In the genomic region with DNA sequence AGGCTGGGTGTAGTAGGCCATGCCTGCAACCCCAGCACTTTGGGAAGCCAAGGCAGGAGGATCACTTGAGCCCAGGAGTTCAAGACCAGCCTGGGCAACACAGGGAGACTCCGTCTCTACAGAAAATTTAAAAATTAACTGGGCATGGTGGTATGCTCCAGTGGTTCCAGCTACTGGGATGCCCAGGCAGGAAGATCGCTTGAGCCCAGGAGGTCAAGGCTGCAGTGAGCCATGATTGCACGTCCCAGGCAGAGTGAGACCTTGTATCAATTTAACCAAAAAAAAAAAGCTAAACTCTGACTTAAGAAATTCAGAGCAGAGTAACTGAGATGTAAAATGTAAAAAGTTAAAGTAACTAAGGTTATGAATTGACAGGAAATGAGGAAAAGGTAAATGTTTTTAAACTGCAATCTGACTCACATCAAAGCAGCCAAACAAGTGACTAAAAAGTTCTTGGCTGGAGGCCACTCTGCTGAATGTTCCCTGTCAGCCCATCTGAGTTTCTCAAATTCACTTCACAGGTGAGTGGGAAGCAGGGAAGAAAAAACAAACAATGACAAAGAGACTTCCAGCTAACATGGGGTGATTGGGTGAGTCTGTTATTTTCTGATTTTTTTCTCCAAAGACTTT, we compare ENCODE assay signal across 14 cellular contexts. TPM values are rescaled to one million over a fixed set of nuclear protein-coding genes. Genes with fewer than 3 reads are reported as not detected.
DNase-seq lines count a peak whose midpoint lies in the region; ATAC-seq and TF ChIP-seq lines count a peak whose summit lies in the region.
"Had no signal": no experiment of that assay in that cellular context is flagged by ENCODE, and none has a peak within 500 bp of the region (broad histone marks: within the 10 kb centered on the region; RNA-seq: fewer than 3 reads in every experiment).

No MANE protein-coding gene starts in this region.

- H3K4me1 Mint-ChIP-seq in endodermal cell (peaks cover 9% of the 10 kb centered on the region), nephron (peaks cover 8% of the 10 kb centered on the region)
- no peaks in the 10 kb centered on the region for H3K4me1 Mint-ChIP-seq in activated CD8-positive, alpha-beta T cell treated with anti-CD3 and anti-CD28 coated beads, Interleukin-2, amount 10 ng/mL, durations not matched to agents 7 days and 5 days (ENCODE audit: low read depth)

- H3K9me3 Mint-ChIP-seq in endodermal cell (peaks cover 17% of the 10 kb centered on the region), nephron (no peaks in the 10 kb centered on the region)
- H3K9me3 Mint-ChIP-seq in activated CD8-positive, alpha-beta T cell treated with anti-CD3 and anti-CD28 coated beads, Interleukin-2, amount 10 ng/mL, durations not matched to agents 7 days and 5 days (ENCODE audit: insufficient read depth) = peaks cover 3% of the 10 kb centered on the region

- H3K4me3 Mint-ChIP-seq in endodermal cell (no peak overlapping the region), nephron (no peak overlapping the region)
- H3K4me3 Mint-ChIP-seq in activated CD8-positive, alpha-beta T cell treated with anti-CD3 and anti-CD28 coated beads, Interleukin-2, amount 10 ng/mL, durations not matched to agents 7 days and 5 days = no peak overlapping the region
- H3K4me3 Mint-ChIP-seq: nephron progenitor cell; T-helper 1 cell treated with Interleukin-12 subunit alpha and Interleukin-12 subunit beta and Interleukin-4 antibody, amounts not matched to agents 30 μg/mL and 1 μg/mL, for 36 hours had no signal

- H3K36me3 Mint-ChIP-seq in endodermal cell (ENCODE audit: low read depth) (peaks cover 7% of the 10 kb centered on the region), nephron (ENCODE audit: low read depth) (no peaks in the 10 kb centered on the region)
- H3K36me3 Mint-ChIP-seq in activated CD8-positive, alpha-beta T cell treated with anti-CD3 and anti-CD28 coated beads, Interleukin-2, amount 10 ng/mL, durations not matched to agents 7 days and 5 days (ENCODE audit: low read depth) = no peaks in the 10 kb centered on the region

- no peak overlapping the region for H3K27ac ChIP-seq in endodermal cell (ENCODE audit: low read depth, low read length)
- H3K27ac ChIP-seq: suprapubic skin had no signal

- ATAC-seq in activated CD8-positive, alpha-beta T cell treated with anti-CD3 and anti-CD28 coated beads, Interleukin-2, amount 10 ng/mL, durations not matched to agents 7 days and 5 days = no peak
- ATAC-seq in GM21786 (IDR thresholded peaks at IDR 0.05; ENCODE audit: unreplicated experiment) = no peak

- DNase-seq in Daoy (ENCODE audit: low read depth) = peak; percentile 51
- DNase-seq in MG63 = peak; percentile 47
- no peak for DNase-seq in endodermal cell
- DNase-seq in activated CD8-positive, alpha-beta T cell treated with anti-CD3 and anti-CD28 coated beads, Interleukin-2, amount 10 ng/mL, durations not matched to agents 7 days and 5 days = no peak
- no peak for DNase-seq in middle frontal gyrus (ENCODE audit: extremely low spot score, low spot score)
- no peak for DNase-seq in stimulated activated CD4-positive, alpha-beta T cell treated with anti-CD3 and anti-CD28 coated beads, Interleukin-4, amount 100 ng/mL, for 4 hours
- DNase-seq: GDM1; NCI-H446 treated with DMSO at 0.1 percent for 48 hours; nephron progenitor cell; stimulated activated CD4-positive, alpha-beta T cell treated with anti-CD3 and anti-CD28 coated beads, Interleukin-2, amount 100 ng/mL, for 48 hours had no signal

- POLR2A ChIA-PET in activated CD8-positive, alpha-beta T cell treated with anti-CD3 and anti-CD28 coated beads, Interleukin-2, amount 10 ng/mL, durations not matched to agents 7 days and 5 days (lab: Charles Lee) = no interaction called here

- H3K27ac Mint-ChIP-seq in endodermal cell (peak overlapping the region; percentile 11), nephron (peak overlapping the region; percentile 64 to 94 (median 73))
- H3K27ac Mint-ChIP-seq in activated CD8-positive, alpha-beta T cell treated with anti-CD3 and anti-CD28 coated beads, Interleukin-2, amount 10 ng/mL, durations not matched to agents 7 days and 5 days = no peak overlapping the region
- H3K27ac Mint-ChIP-seq: nephron progenitor cell; T-helper 1 cell treated with Interleukin-12 subunit alpha and Interleukin-12 subunit beta and Interleukin-4 antibody, amounts not matched to agents 30 μg/mL and 1 μg/mL, for 36 hours had no signal

- H3K27me3 Mint-ChIP-seq in endodermal cell (ENCODE audit: insufficient read depth) (no peaks in the 10 kb centered on the region), nephron (ENCODE audit: low read depth) (no peaks in the 10 kb centered on the region)
- no peaks in the 10 kb centered on the region for H3K27me3 Mint-ChIP-seq in activated CD8-positive, alpha-beta T cell treated with anti-CD3 and anti-CD28 coated beads, Interleukin-2, amount 10 ng/mL, durations not matched to agents 7 days and 5 days (ENCODE audit: low read depth)

- TF ChIP-seq CTCF in endodermal cell (conservative IDR thresholded peaks at IDR 0.05) (no peak), nephron (IDR thresholded peaks at IDR 0.05; ENCODE audit: unreplicated experiment in 3 of 3) (no peak)

- no peak overlapping the region for H3K9ac ChIP-seq in endodermal cell (ENCODE audit: extremely low read depth, low read length, poor library complexity, severe bottlenecking)

- no peaks in the 10 kb centered on the region for H3K36me3 ChIP-seq in MG63
- H3K36me3 ChIP-seq in endodermal cell (ENCODE audit: control insufficient read depth, insufficient read depth, low read length) = no peaks in the 10 kb centered on the region
- H3K36me3 ChIP-seq: suprapubic skin had no signal

- WGBS in endodermal cell (ENCODE audit: insufficient coverage in 1 of 2, insufficient read length in 1 of 2), 2 experiments = 91 to 100% methylated on average over 1 to 3 of the region's 3 CpGs

- CTCF ChIA-PET in activated CD8-positive, alpha-beta T cell treated with anti-CD3 and anti-CD28 coated beads, Interleukin-2, amount 10 ng/mL, durations not matched to agents 7 days and 5 days (lab: Charles Lee) = no interaction called here

- H3K9me3 ChIP-seq in MG63 = no peaks in the 10 kb centered on the region
- peaks cover 9% of the 10 kb centered on the region for H3K9me3 ChIP-seq in endodermal cell (ENCODE audit: control insufficient read depth, low read length)
- H3K9me3 ChIP-seq: suprapubic skin had no signal

- no peaks in the 10 kb centered on the region for H3K27me3 ChIP-seq in MG63
- no peaks in the 10 kb centered on the region for H3K27me3 ChIP-seq in endodermal cell (ENCODE audit: control insufficient read depth, insufficient read depth, low read length, poor library complexity, severe bottlenecking)
- H3K27me3 ChIP-seq: suprapubic skin had no signal

- H3K4me1 ChIP-seq in endodermal cell (ENCODE audit: control insufficient read depth, insufficient read depth, low read length) = no peaks in the 10 kb centered on the region

- H3K4me3 ChIP-seq in MG63 (no peak overlapping the region), endodermal cell (ENCODE audit: low read length) (no peak overlapping the region)
- H3K4me3 ChIP-seq: suprapubic skin had no signal

RNA-seq across cellular contexts. Expression of gene PRKD1, which starts 21.3 kb away (rescaled TPM):
- total RNA-seq in Daoy (2014; rRNA removed; shearing (Covaris generic)) = 2.9 and 3.3 TPM in 2 replicates
- total RNA-seq in MG63 (2014; rRNA removed; shearing (Covaris generic); ENCODE audit: low replicate concordance) = 5.6 and 8.3 TPM in 2 replicates
- 10 to 100 TPM; 12.0 to 12.6 TPM for total RNA-seq in endodermal cell
- polyA plus RNA-seq in endodermal cell (2013, experiment 1 of 2) = 9.2 TPM
- 8.0 TPM for polyA plus RNA-seq in endodermal cell (2013, experiment 2 of 2)
- total RNA-seq in activated CD8-positive, alpha-beta T cell treated with anti-CD3 and anti-CD28 coated beads, Interleukin-2, amount 10 ng/mL, durations not matched to agents 7 days and 5 days = not detected

Comparison
In these comparisons a context has a peak if more than half of its experiments do, and no peak if none do; other contexts are left out.
1. DNase-seq: peak in Daoy (single experiment) and MG63 (single experiment); none in endodermal cell (single experiment), activated CD8-positive, alpha-beta T cell treated with anti-CD3 and anti-CD28 coated beads, Interleukin-2, amount 10 ng/mL, durations not matched to agents 7 days and 5 days (single experiment), middle frontal gyrus (single experiment) and stimulated activated CD4-positive, alpha-beta T cell treated with anti-CD3 and anti-CD28 coated beads, Interleukin-4, amount 100 ng/mL, for 4 hours (0 of 2).